ENCODE assay signal across 18 cellular contexts in genomic region chr3:149933858-149934257, GRCh38. TPM values are rescaled to one million over a fixed set of nuclear protein-coding genes. Genes with fewer than 3 reads are reported as not detected.
DNase-seq lines count a peak whose midpoint lies in the region; ATAC-seq, FAIRE-seq and TF ChIP-seq lines count a peak whose summit lies in the region.
"Had no signal": no experiment of that assay in that cellular context is flagged by ENCODE, and none has a peak within 500 bp of the region (broad histone marks: within the 10 kb centered on the region; RNA-seq: fewer than 3 reads in every experiment).

No MANE protein-coding gene starts in this region.

- H3K4ac ChIP-seq in mesenchymal stem cell (ENCODE audit: low read depth in 1 of 2, low read length in 2 of 2), result no peak overlapping the region

- peaks cover 13% of the 10 kb centered on the region for H3K79me1 ChIP-seq in mesenchymal stem cell (replicated peaks; ENCODE audit: low read length, poor library complexity, severe bottlenecking)

- H2AFZ ChIP-seq in MM.1S (ENCODE audit: low read length) (no peak overlapping the region), mesenchymal stem cell (ENCODE audit: low read depth, low read length) (no peak overlapping the region), PC-9 (no peak overlapping the region)

- H3K27me3 ChIP-seq in MM.1S (replicated peaks; ENCODE audit: insufficient read depth, low read length) (no peaks in the 10 kb centered on the region), mesenchymal stem cell (ENCODE audit: control insufficient read depth in 1 of 2, insufficient read depth in 1 of 2, low read length in 2 of 2) (no peaks in the 10 kb centered on the region), PC-9 (ENCODE audit: insufficient read depth, low read depth) (no peaks in the 10 kb centered on the region)
- H3K27me3 ChIP-seq: MG63 had no signal

- H3K4me3 ChIP-seq in MM.1S (ENCODE audit: low read length), result no peak overlapping the region
- H3K4me3 ChIP-seq in mesenchymal stem cell (ENCODE audit: insufficient read depth in 1 of 2, low read depth in 1 of 2, low read length in 2 of 2), result no peak overlapping the region
- H3K4me3 ChIP-seq in PC-9, result no peak overlapping the region
- H3K4me3 ChIP-seq: MG63 had no signal

- no peak overlapping the region for H3K18ac ChIP-seq in mesenchymal stem cell (ENCODE audit: low read depth in 1 of 2, low read length in 2 of 2)

- H3K27ac ChIP-seq in MM.1S (ENCODE audit: low read length), result no peak overlapping the region
- no peak overlapping the region for H3K27ac ChIP-seq in mesenchymal stem cell (ENCODE audit: low read length, poor library complexity, severe bottlenecking)
- H3K27ac ChIP-seq in PC-9, result no peak overlapping the region

- H4K8ac ChIP-seq in mesenchymal stem cell (ENCODE audit: low read length), result no peak overlapping the region

- H3K9me3 ChIP-seq in MM.1S (replicated peaks; ENCODE audit: insufficient read depth, low read length), result no peaks in the 10 kb centered on the region
- H3K9me3 ChIP-seq in mesenchymal stem cell (ENCODE audit: control insufficient read depth, low read length), result no peaks in the 10 kb centered on the region
- no peaks in the 10 kb centered on the region; the same call in 1 of the 2 replicates for H3K9me3 ChIP-seq in PC-9 (ENCODE audit: insufficient read depth, low read depth)

- H3K9me2 ChIP-seq in MM.1S (replicated peaks; ENCODE audit: insufficient read depth, low read length) (no peaks in the 10 kb centered on the region), PC-9 (ENCODE audit: insufficient read depth) (no peaks in the 10 kb centered on the region)

- H3K27ac Mint-ChIP-seq in osteocyte (ENCODE audit: unreplicated experiment), result no peak overlapping the region

- DNase-seq in GM18507 (ENCODE audit: extremely low spot score, insufficient read length, low read depth) (no peak), MM.1S (peak; percentile 48), mesenchymal stem cell (no peak), PC-9 (no peak), osteocyte (ENCODE audit: extremely low spot score, unreplicated experiment) (no peak)
- DNase-seq: DMS153, GOT3, MG63, NCI-H1092, NCI-H1436, NCI-H187 treated with DMSO at 0.1 percent for 48 hours, NCI-H2107, NCI-H510A, SIG-M5 had no signal

- H2AK5ac ChIP-seq in mesenchymal stem cell (ENCODE audit: low read length, severe bottlenecking), result no peak overlapping the region

- H2BK120ac ChIP-seq in mesenchymal stem cell (ENCODE audit: low read depth, low read length), result no peak overlapping the region

- POLR2A ChIA-PET in PC-9 (lab: Charles Lee; ENCODE audit: unreplicated experiment), result no interaction called here

- H4K91ac ChIP-seq in mesenchymal stem cell (ENCODE audit: low read length), result no peak overlapping the region

- H2BK15ac ChIP-seq in mesenchymal stem cell (ENCODE audit: low read depth, poor library complexity, severe bottlenecking), result no peak overlapping the region

- H3K14ac ChIP-seq in mesenchymal stem cell (ENCODE audit: low read length in 2 of 2), result no peak overlapping the region

- FAIRE-seq in GM18507 (lab: Jason Lieb, UNC), result peak; percentile 26

- H3K4me1 ChIP-seq in MM.1S (ENCODE audit: low read length), result peaks cover 7% of the 10 kb centered on the region; the same call in 1 of the 2 replicates
- H3K4me1 ChIP-seq in mesenchymal stem cell (ENCODE audit: control insufficient read depth, insufficient read depth, low read depth, low read length), result peaks cover 2% of the 10 kb centered on the region
- H3K4me1 ChIP-seq in PC-9 (replicated peaks; ENCODE audit: insufficient read depth), result no peaks in the 10 kb centered on the region

- H3K79me2 ChIP-seq in MM.1S (ENCODE audit: low read length) (no peaks in the 10 kb centered on the region), PC-9 (ENCODE audit: low read depth) (no peaks in the 10 kb centered on the region; the same call in 1 of the 2 replicates)

- peaks cover 11% of the 10 kb centered on the region for H3K9me3 Mint-ChIP-seq in osteocyte (ENCODE audit: unreplicated experiment)

- H3K36me3 ChIP-seq in MM.1S (replicated peaks; ENCODE audit: insufficient read depth, low read length) (no peaks in the 10 kb centered on the region), mesenchymal stem cell (ENCODE audit: control insufficient read depth in 1 of 2, insufficient read depth in 2 of 2, low read depth in 1 of 2, low read length in 2 of 2) (peaks cover 7 to 16% of the 10 kb centered on the region in 2 experiments), PC-9 (ENCODE audit: low read depth) (peaks cover 4% of the 10 kb centered on the region; the same call in 1 of the 2 replicates)

- ATAC-seq in GM21717 (IDR thresholded peaks at IDR 0.05; ENCODE audit: unreplicated experiment), result peak; percentile 77
- no peak for ATAC-seq in HG02623 (IDR thresholded peaks at IDR 0.05; ENCODE audit: unreplicated experiment)
- ATAC-seq: SK-N-SH treated with all-trans-retinoic acid at 6 μM for 48 hours had no signal

- BruUV-seq in PC-9 (replicated peaks; lab: Mats Ljungman, UMichigan), result no TSS peak

- H3K4me2 ChIP-seq in MM.1S (ENCODE audit: low read depth, low read length) (no peak overlapping the region), mesenchymal stem cell (ENCODE audit: low read length, poor library complexity, severe bottlenecking) (no peak overlapping the region), PC-9 (no peak overlapping the region)

- H3K27me3 Mint-ChIP-seq in osteocyte (ENCODE audit: unreplicated experiment), result no peaks in the 10 kb centered on the region
- H3K27me3 Mint-ChIP-seq: CD4-positive, CD25-positive, alpha-beta regulatory T cell had no signal

- no peak overlapping the region for H2BK5ac ChIP-seq in mesenchymal stem cell (ENCODE audit: low read depth, low read length, poor library complexity, severe bottlenecking)

- CTCF ChIA-PET in PC-9 (lab: Charles Lee), result no interaction called here

- H3K4me1 Mint-ChIP-seq in osteocyte (ENCODE audit: unreplicated experiment), result peaks cover 28% of the 10 kb centered on the region

- H2BK12ac ChIP-seq in mesenchymal stem cell (ENCODE audit: low read length in 2 of 2), result no peak overlapping the region

- H3K9ac ChIP-seq in MM.1S (ENCODE audit: low read length) (no peak overlapping the region), mesenchymal stem cell (ENCODE audit: low read length) (peak overlapping the region; percentile 30)

- no peak overlapping the region for H3K4me3 Mint-ChIP-seq in osteocyte (ENCODE audit: unreplicated experiment)
- H3K4me3 Mint-ChIP-seq: CD4-positive, CD25-positive, alpha-beta regulatory T cell had no signal

- H3F3A ChIP-seq in MM.1S (ENCODE audit: insufficient read depth, low read length) (0 out of 2 replicates have a peak, but pooled peaks cover 9% of the 10 kb centered on the region), PC-9 (ENCODE audit: insufficient read depth, low read depth) (peaks cover 11% of the 10 kb centered on the region; the same call in 1 of the 2 replicates)

- intact Hi-C loops in PC-9 (cut with micrococcal nuclease; ENCODE audit: unreplicated experiment), result loop anchor here (10.0 kb wide), 4 partner anchors 169 to 1211 kb away; no protein-coding TSS in a partner anchor

- H3K23ac ChIP-seq in mesenchymal stem cell (ENCODE audit: low read length in 2 of 2), result no peak overlapping the region

- H3K36me3 Mint-ChIP-seq in osteocyte (ENCODE audit: unreplicated experiment), result peaks cover 49% of the 10 kb centered on the region

- TF ChIP-seq CTCF in MM.1S (IDR thresholded peaks at IDR 0.05; ENCODE audit: low read length) (no peak), PC-9 (conservative IDR thresholded peaks at IDR 0.05) (no peak), osteocyte (IDR thresholded peaks at IDR 0.05) (no peak)

- H4K20me1 ChIP-seq in MM.1S (ENCODE audit: insufficient read depth, low read length) (no peaks in the 10 kb centered on the region), PC-9 (ENCODE audit: insufficient read depth) (0 out of 2 replicates have a peak, but pooled peaks cover 4% of the 10 kb centered on the region)

RNA-seq across cellular contexts. Expression of gene PFN2, which starts 36.8 kb away (rescaled TPM):
- polyA plus RNA-seq in mesenchymal stem cell (2013, experiment 1 of 2), result 155 TPM
- polyA plus RNA-seq in mesenchymal stem cell (2013, experiment 2 of 2), result 176 TPM
- total RNA-seq in PC-9 (2021), result 164 and 187 TPM in 2 replicates
- total RNA-seq in osteocyte, result 429 and 447 TPM in 2 replicates
